In genomic region chr1:119140177-119141019, GRCh38 we compare ENCODE assay signal across 9 cellular contexts. TPM values are rescaled to one million over a fixed set of nuclear protein-coding genes. Genes with fewer than 3 reads are reported as not detected.
DNase-seq lines count a peak whose midpoint lies in the region; ATAC-seq and TF ChIP-seq lines count a peak whose summit lies in the region.
"Had no signal": no experiment of that assay in that cellular context is flagged by ENCODE, and none has a peak within 500 bp of the region (broad histone marks: within the 10 kb centered on the region; RNA-seq: fewer than 3 reads in every experiment).

TSS of gene WARS2 (minus strand) at chr1:119140653. CDS start at chr1:119140644, 9 bp downstream.

- intact Hi-C loops in activated B cell treated with CpG ODN at 0.5 μM for 24 hours (cut with micrococcal nuclease) = loop anchor here (1.0 to 10.0 kb wide), 4 partner anchors 187 to 1773 kb away; partner anchors contain the start of genes GDAP2, MAN1A2, SEC22B and WDR3

- H3K27me3 Mint-ChIP-seq in activated B cell treated with CpG ODN at 0.5 μM for 24 hours = no peaks in the 10 kb centered on the region
- H3K27me3 Mint-ChIP-seq in central memory CD8-positive, alpha-beta T cell = no peaks in the 10 kb centered on the region
- H3K27me3 Mint-ChIP-seq: activated naive CD4-positive, alpha-beta T cell treated with anti-CD3 and anti-CD28 coated beads, Interleukin-2, amount 50 U/mL, for 24 hours had no signal

- no peak within 1 kb of the TSS for H3K4me3 Mint-ChIP-seq in activated B cell treated with CpG ODN at 0.5 μM for 24 hours
- no peak within 1 kb of the TSS for H3K4me3 Mint-ChIP-seq in central memory CD8-positive, alpha-beta T cell
- H3K4me3 Mint-ChIP-seq: activated naive CD4-positive, alpha-beta T cell treated with anti-CD3 and anti-CD28 coated beads, Interleukin-2, amount 50 U/mL, for 24 hours had no signal

- ATAC-seq in GM19025 (IDR thresholded peaks at IDR 0.05; ENCODE audit: low read depth, unreplicated experiment) (peak; percentile 93), HG03280 (IDR thresholded peaks at IDR 0.05; ENCODE audit: unreplicated experiment) (peak; percentile 93), activated B cell treated with CpG ODN at 0.5 μM for 24 hours (ENCODE audit: low read depth) (peak; percentile 93)
- ATAC-seq in central memory CD8-positive, alpha-beta T cell (replicated peaks; ENCODE audit: extremely low read depth, poor library complexity, severe bottlenecking) = peak; percentile 79

- H3K4me1 Mint-ChIP-seq in activated B cell treated with CpG ODN at 0.5 μM for 24 hours = peaks cover 4% of the 10 kb centered on the region
- H3K4me1 Mint-ChIP-seq in central memory CD8-positive, alpha-beta T cell = peaks cover 5% of the 10 kb centered on the region

- peak; percentile 93 for DNase-seq in AG09319 (ENCODE audit: extremely low read depth, low read depth)
- peak; percentile 100 for DNase-seq in NCI-H345 (lab: John Stamatoyannopoulos, UW)
- DNase-seq in activated B cell treated with CpG ODN at 0.5 μM for 24 hours = peak; percentile 83
- peak; percentile 90 to 95 for DNase-seq in central memory CD8-positive, alpha-beta T cell (ENCODE audit: low spot score in 2 of 2)
- peak; percentile 98 for DNase-seq in iris pigment epithelial cell (ENCODE audit: low read depth)
- peak; percentile 82 to 87 for DNase-seq in stimulated activated CD4-positive, alpha-beta T cell treated with anti-CD3 and anti-CD28 coated beads, Interleukin-12 subunit alpha, Interleukin-12 subunit beta, amount 100 ng/mL, for 24 hours (ENCODE audit: low read depth in 2 of 2)

- H3K9me3 Mint-ChIP-seq in activated B cell treated with CpG ODN at 0.5 μM for 24 hours = no peaks in the 10 kb centered on the region
- H3K9me3 Mint-ChIP-seq in central memory CD8-positive, alpha-beta T cell = no peaks in the 10 kb centered on the region
- H3K9me3 Mint-ChIP-seq: activated naive CD4-positive, alpha-beta T cell treated with anti-CD3 and anti-CD28 coated beads, Interleukin-2, amount 50 U/mL, for 24 hours had no signal

- CTCF ChIA-PET in activated B cell treated with CpG ODN at 0.5 μM for 24 hours (lab: Charles Lee) = no interaction called here

- TF ChIP-seq CTCF in AG09319 (IDR thresholded peaks at IDR 0.05; ENCODE audit: low read depth, low read length) (peak; percentile 21), activated B cell treated with CpG ODN at 0.5 μM for 24 hours (IDR thresholded peaks at IDR 0.05) (no peak)

- peaks cover 14% of the 10 kb centered on the region for H3K36me3 Mint-ChIP-seq in activated B cell treated with CpG ODN at 0.5 μM for 24 hours (ENCODE audit: low read depth)
- H3K36me3 Mint-ChIP-seq in central memory CD8-positive, alpha-beta T cell (ENCODE audit: insufficient read depth) = peaks cover 7% of the 10 kb centered on the region

- H3K27ac Mint-ChIP-seq in activated B cell treated with CpG ODN at 0.5 μM for 24 hours = no peak within 1 kb of the TSS
- no peak within 1 kb of the TSS for H3K27ac Mint-ChIP-seq in central memory CD8-positive, alpha-beta T cell (ENCODE audit: low read depth)

- POLR2A ChIA-PET in activated B cell treated with CpG ODN at 0.5 μM for 24 hours (lab: Charles Lee) = interaction anchor here (0.6 to 1.7 kb wide), 5 partner anchors 13 to 1774 kb away, joined by 3 to 4 read pairs (median 4); partner anchors contain the start of genes MAN1A2 and SEC22B

RNA-seq across cellular contexts. Expression of gene WARS2, which starts in this region (rescaled TPM):
- total RNA-seq in activated B cell treated with CpG ODN at 0.5 μM for 24 hours = 15.1 and 15.2 TPM in 2 replicates

Comparison
In these comparisons a context has a peak if more than half of its experiments do, and no peak if none do; other contexts are left out.
1. Peak in every context shown above with its lines: DNase-seq and ATAC-seq.